ENCODE assay signal across 8 cellular contexts in genomic region chr16:54928421-54929089, GRCh38. TPM values are rescaled to one million over a fixed set of nuclear protein-coding genes. Genes with fewer than 3 reads are reported as not detected.
DNase-seq lines count a peak whose midpoint lies in the region; ATAC-seq and TF ChIP-seq lines count a peak whose summit lies in the region.

No MANE protein-coding gene starts in this region.

- in situ Hi-C loops in G401 (cut with HindIII; ENCODE audit: low sequenced_read_pairs), result no loop called here

- H3K27me3 ChIP-seq in MG63, result no peaks in the 10 kb centered on the region
- H3K27me3 ChIP-seq in neural progenitor cell, result peaks cover 48% of the 10 kb centered on the region

- POLR2A ChIA-PET in WTC11 (lab: Charles Lee), result interaction anchor here (0.7 kb wide), 1 partner anchor 642 kb away, joined by 3 read pairs; the partner anchor contains the start of gene IRX3

- peaks cover 11% of the 10 kb centered on the region for H3K36me3 Mint-ChIP-seq in HFFc6 (ENCODE audit: low read depth)
- peaks cover under 1% of the 10 kb centered on the region; the same call in 1 of the 2 replicates for H3K36me3 Mint-ChIP-seq in WTC11
- H3K36me3 Mint-ChIP-seq in neural progenitor cell, result peaks cover 5% of the 10 kb centered on the region

- no peak for ATAC-seq in WTC11

- peak overlapping the region; percentile 100 for H3K27ac ChIP-seq in 22Rv1
- no peak overlapping the region for H3K27ac ChIP-seq in neural progenitor cell

- H3K4me3 Mint-ChIP-seq in HFFc6, result peak overlapping the region; percentile 93
- H3K4me3 Mint-ChIP-seq in WTC11, result peak overlapping the region; percentile 76
- H3K4me3 Mint-ChIP-seq in neural progenitor cell, result peak overlapping the region; percentile 99

- H3K4me3 ChIP-seq in MG63, result peak overlapping the region; percentile 74
- peak overlapping the region; percentile 79 for H3K4me3 ChIP-seq in neural progenitor cell

- peaks cover 27% of the 10 kb centered on the region for H3F3A ChIP-seq in neural progenitor cell (ENCODE audit: low read depth)

- H3K36me3 ChIP-seq in MG63, result peaks cover 16% of the 10 kb centered on the region
- no peaks in the 10 kb centered on the region for H3K36me3 ChIP-seq in neural progenitor cell

- H3K4me1 Mint-ChIP-seq in HFFc6 (ENCODE audit: low read depth) (peaks cover 41% of the 10 kb centered on the region), WTC11 (peaks cover 29% of the 10 kb centered on the region), neural progenitor cell (peaks cover 31% of the 10 kb centered on the region)

- H3K4me2 ChIP-seq in neural progenitor cell, result peak overlapping the region; percentile 71

- H3K9me3 Mint-ChIP-seq in HFFc6 (no peaks in the 10 kb centered on the region), WTC11 (no peaks in the 10 kb centered on the region), neural progenitor cell (no peaks in the 10 kb centered on the region)

- H2AFZ ChIP-seq in neural progenitor cell (replicated peaks), result peak overlapping the region; percentile 94

- TF ChIP-seq CTCF in 22Rv1 (IDR thresholded peaks at IDR 0.05) (peak; percentile 15; the same call in 1 of the 2 replicates), HFFc6 (IDR thresholded peaks at IDR 0.05) (no peak), WTC11 (IDR thresholded peaks at IDR 0.05) (no peak), neural progenitor cell (IDR thresholded peaks at IDR 0.05) (no peak)

- no peak overlapping the region for H3K9ac ChIP-seq in neural progenitor cell

- H3K4me1 ChIP-seq in neural progenitor cell, result peaks cover 27% of the 10 kb centered on the region

- H3K79me2 ChIP-seq in neural progenitor cell (ENCODE audit: low read depth), result peaks cover 45% of the 10 kb centered on the region

- DNase-seq in GF-D8 (lab: John Stamatoyannopoulos, UW) (peak; percentile 69), HFFc6 (peak; percentile 50), MG63 (peak; percentile 90), WTC11 (ENCODE audit: low spot score) (no peak), fibroblast of peridontal ligament (ENCODE audit: extremely low read depth) (peak; percentile 28), neural progenitor cell (ENCODE audit: low spot score) (peak; percentile 55), G401 (ENCODE audit: low spot score) (no peak)

- H4K20me1 ChIP-seq in neural progenitor cell (ENCODE audit: low read depth), result peaks cover 42% of the 10 kb centered on the region

- H3K9me3 ChIP-seq in MG63, result no peaks in the 10 kb centered on the region
- H3K9me3 ChIP-seq in neural progenitor cell (ENCODE audit: low read depth), result no peaks in the 10 kb centered on the region

- H3K27me3 Mint-ChIP-seq in HFFc6 (ENCODE audit: insufficient read depth), result peaks cover 4% of the 10 kb centered on the region
- H3K27me3 Mint-ChIP-seq in WTC11 (ENCODE audit: low read depth), result peaks cover 77% of the 10 kb centered on the region
- H3K27me3 Mint-ChIP-seq in neural progenitor cell (ENCODE audit: insufficient read depth, low read depth), result peaks cover 17% of the 10 kb centered on the region

- CTCF ChIA-PET in WTC11 (lab: Charles Lee), result interaction anchor here (0.6 to 2.4 kb wide), 7 partner anchors 29 to 643 kb away, joined by 3 to 7 read pairs (median 4); partner anchors contain the start of gene IRX3

- H3K27ac Mint-ChIP-seq in HFFc6 (peak overlapping the region; percentile 85), WTC11 (no peak overlapping the region), neural progenitor cell (peak overlapping the region; percentile 97)

TF ChIP-seq in WTC11, 78 proteins besides CTCF, POLR2A, EP300 and RAD21 (continues in another document):
- TF ChIP-seq MAX (CRISPR knock-in tag; IDR thresholded peaks at IDR 0.05), result no peak
- TF ChIP-seq ZNF138 (CRISPR knock-in tag; conservative IDR thresholded peaks at IDR 0.05), result no peak
- no peak for TF ChIP-seq SOX15 (CRISPR knock-in tag; IDR thresholded peaks at IDR 0.05)
- TF ChIP-seq HMGXB4 (CRISPR knock-in tag; IDR thresholded peaks at IDR 0.05), result no peak
- TF ChIP-seq HMGA2 (CRISPR knock-in tag; IDR thresholded peaks at IDR 0.05), result no peak
- TF ChIP-seq ESRRA (CRISPR knock-in tag; IDR thresholded peaks at IDR 0.05; ENCODE audit: borderline replicate concordance), result no peak
- TF ChIP-seq ZBTB43 (CRISPR knock-in tag; IDR thresholded peaks at IDR 0.05), result no peak
- TF ChIP-seq MYBL2 (CRISPR knock-in tag; IDR thresholded peaks at IDR 0.05), result no peak
- no peak for TF ChIP-seq USF1 (CRISPR knock-in tag; IDR thresholded peaks at IDR 0.05)
- no peak for TF ChIP-seq ZNF219 (CRISPR knock-in tag; IDR thresholded peaks at IDR 0.05; ENCODE audit: borderline replicate concordance)
- no peak for TF ChIP-seq RORB (CRISPR knock-in tag; IDR thresholded peaks at IDR 0.05)
- TF ChIP-seq, protein P1, sequence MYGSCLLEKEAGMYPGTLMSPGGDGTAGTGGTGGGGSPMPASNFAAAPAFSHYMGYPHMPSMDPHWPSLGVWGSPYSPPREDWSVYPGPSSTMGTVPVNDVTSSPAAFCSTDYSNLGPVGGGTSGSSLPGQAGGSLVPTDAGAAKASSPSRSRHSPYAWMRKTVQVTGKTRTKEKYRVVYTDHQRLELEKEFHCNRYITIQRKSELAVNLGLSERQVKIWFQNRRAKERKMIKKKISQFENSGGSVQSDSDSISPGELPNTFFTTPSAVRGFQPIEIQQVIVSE (CRISPR knock-in tag; IDR thresholded peaks at IDR 0.05; ENCODE audit: borderline replicate concordance), result no peak
- no peak for TF ChIP-seq STAT6 (CRISPR knock-in tag; conservative IDR thresholded peaks at IDR 0.05; ENCODE audit: low read depth)

RNA-seq across cellular contexts. Expression of gene IRX5, which starts 2.1 kb away (rescaled TPM):
- 1 to 10 TPM; 4.5 to 5.7 (median 4.7) TPM for total RNA-seq in HFFc6 (2021; fragmentation: NEBNext Ultra II Directional; extraction: Animal tissue kit (Norgen Biotek cat#: 25700))
- 16.7 and 26.4 TPM in 2 replicates for total RNA-seq in MG63 (2014; rRNA removed; shearing (Covaris generic); ENCODE audit: low replicate concordance)
- total RNA-seq in WTC11 (2021), result 0.35 to 0.48 TPM (median 0.44 TPM) in 3 replicates
- total RNA-seq in neural progenitor cell (ENCODE audit: low replicate concordance), result 1.0 and 1.6 TPM in 2 replicates
- not detected in 2 replicates for total RNA-seq in G401 (2014; rRNA removed; shearing (Covaris generic))

Comparison
In these comparisons a context has a peak if more than half of its experiments do, and no peak if none do; other contexts are left out.
1. DNase-seq: peak in GF-D8 (single experiment), HFFc6 (single experiment), MG63 (single experiment), fibroblast of peridontal ligament (single experiment) and neural progenitor cell (single experiment); none in WTC11 (single experiment) and G401 (single experiment).
2. Peak in every context shown above with its lines, with median percentiles within 50 percentile points of each other: H3K4me3 Mint-ChIP-seq.